ENCODE assay signal across 28 cellular contexts in the genomic region with DNA sequence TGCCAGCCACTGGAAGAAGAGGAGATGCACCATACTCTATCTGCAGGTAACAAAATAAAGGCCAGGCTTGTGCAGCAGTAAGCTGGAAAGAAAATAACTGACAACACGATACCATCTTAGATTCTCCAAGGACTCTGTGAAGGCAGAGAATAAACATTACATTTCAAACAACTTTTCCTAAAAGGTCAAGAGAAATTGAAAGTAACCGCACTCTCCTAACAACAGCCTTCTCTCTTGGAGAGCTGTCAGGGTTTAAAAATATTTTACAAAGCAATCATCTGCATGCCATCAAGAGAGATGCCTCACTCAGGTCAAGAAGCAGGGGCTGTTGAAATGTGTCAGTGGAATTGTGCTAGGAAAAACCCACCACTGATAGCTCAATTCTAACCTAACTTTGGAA. TPM values are rescaled to one million over a fixed set of nuclear protein-coding genes. Genes with fewer than 3 reads are reported as not detected.
DNase-seq lines count a peak whose midpoint lies in the region; ATAC-seq and TF ChIP-seq lines count a peak whose summit lies in the region.
"Had no signal": no experiment of that assay in that cellular context is flagged by ENCODE, and none has a peak within 500 bp of the region (broad histone marks: within the 10 kb centered on the region; RNA-seq: fewer than 3 reads in every experiment).

No MANE protein-coding gene starts in this region.

- no peaks in the 10 kb centered on the region for H3K36me3 Mint-ChIP-seq in activated CD4-positive, alpha-beta T cell treated with anti-CD3 and anti-CD28 coated beads, Interleukin-2, amount 10 ng/mL, durations not matched to agents 24 days and 14 days (ENCODE audit: low read depth)

- H3K4me1 Mint-ChIP-seq in activated CD4-positive, alpha-beta T cell treated with anti-CD3 and anti-CD28 coated beads, Interleukin-2, amount 10 ng/mL, durations not matched to agents 24 days and 14 days = no peaks in the 10 kb centered on the region
- H3K4me1 Mint-ChIP-seq: CD4-positive, alpha-beta memory T cell had no signal

- H3K36me3 ChIP-seq in heart right ventricle (no peaks in the 10 kb centered on the region), osteoblast (ENCODE audit: insufficient read depth, low read length) (no peaks in the 10 kb centered on the region), uterus (no peaks in the 10 kb centered on the region)

- H3K79me2 ChIP-seq in osteoblast (ENCODE audit: insufficient read depth, low read length) = no peaks in the 10 kb centered on the region

- H3K4me3 ChIP-seq in right cardiac atrium (ENCODE audit: low read length) = no peak overlapping the region
- no peak overlapping the region for H3K4me3 ChIP-seq in heart right ventricle
- no peak overlapping the region for H3K4me3 ChIP-seq in osteoblast (ENCODE audit: insufficient read depth, low read length)
- H3K4me3 ChIP-seq in uterus = no peak overlapping the region
- H3K4me3 ChIP-seq: A549, GM23248 had no signal

- H3K4me2 ChIP-seq in osteoblast (ENCODE audit: insufficient read depth, low read length) = peak overlapping the region; percentile 60
- H3K4me2 ChIP-seq: A549, SK-N-SH had no signal

- H3K9me3 Mint-ChIP-seq in activated CD4-positive, alpha-beta T cell treated with anti-CD3 and anti-CD28 coated beads, Interleukin-2, amount 10 ng/mL, durations not matched to agents 24 days and 14 days = peaks cover 7% of the 10 kb centered on the region

- no peak for TF ChIP-seq POLR2A in uterus (IDR thresholded peaks at IDR 0.05)

- H3K4me3 Mint-ChIP-seq in activated CD4-positive, alpha-beta T cell treated with anti-CD3 and anti-CD28 coated beads, Interleukin-2, amount 10 ng/mL, durations not matched to agents 24 days and 14 days = no peak overlapping the region
- H3K4me3 Mint-ChIP-seq: CD4-positive, alpha-beta memory T cell had no signal

- H3K27me3 Mint-ChIP-seq in activated CD4-positive, alpha-beta T cell treated with anti-CD3 and anti-CD28 coated beads, Interleukin-2, amount 10 ng/mL, durations not matched to agents 24 days and 14 days = no peaks in the 10 kb centered on the region
- H3K27me3 Mint-ChIP-seq: CD4-positive, alpha-beta memory T cell had no signal

- H3K27ac Mint-ChIP-seq in activated CD4-positive, alpha-beta T cell treated with anti-CD3 and anti-CD28 coated beads, Interleukin-2, amount 10 ng/mL, durations not matched to agents 24 days and 14 days = no peak overlapping the region

- intact Hi-C loops in right cardiac atrium (cut with DNase I) = no loop called here
- intact Hi-C loops in heart right ventricle (cut with DNase I) = loop anchor here in 1 of 10 donors (5.0 kb wide), 1 partner anchor 701 kb away; no protein-coding TSS in a partner anchor
- intact Hi-C loops in uterus (cut with DNase I; ENCODE audit: low total_unique reads) = no loop called here
- intact Hi-C loops in activated CD4-positive, alpha-beta T cell treated with anti-CD3 and anti-CD28 coated beads, Interleukin-2, amount 10 ng/mL, durations not matched to agents 24 days and 14 days (cut with micrococcal nuclease) = no loop called here

- 46% methylated on average over 2 of the region's 2 CpGs for WGBS in right cardiac atrium
- 45 to 53% methylated on average over 2 of the region's 2 CpGs for WGBS in heart right ventricle, 2 donors

- no peaks in the 10 kb centered on the region for H4K20me1 ChIP-seq in osteoblast (ENCODE audit: insufficient read depth, low read length)

- ATAC-seq in right cardiac atrium (no peak), heart right ventricle (no peak), HG03045 (IDR thresholded peaks at IDR 0.05; ENCODE audit: unreplicated experiment) (no peak), HG02623 (IDR thresholded peaks at IDR 0.05; ENCODE audit: unreplicated experiment) (no peak)
- ATAC-seq: Panc1 had no signal

- H3K27ac ChIP-seq in right cardiac atrium (ENCODE audit: low read length) (peak overlapping the region; percentile 91), heart right ventricle (peak overlapping the region in 5 of 10 donors; percentile 7 to 47 (median 35)), osteoblast (ENCODE audit: low read depth, low read length) (no peak overlapping the region), uterus (peak overlapping the region; percentile 37 to 62)
- H3K27ac ChIP-seq: A549, GM23248, HL-60, RWPE1 had no signal

- peak overlapping the region; percentile 47 for H2AFZ ChIP-seq in osteoblast (ENCODE audit: low read length)
- H2AFZ ChIP-seq: GM23248 had no signal

- no peak for TF ChIP-seq CTCF in heart right ventricle (IDR thresholded peaks at IDR 0.05)
- no peak for TF ChIP-seq CTCF in osteoblast (IDR thresholded peaks at IDR 0.05; ENCODE audit: extremely low read depth, low read depth, low read length)
- no peak for TF ChIP-seq CTCF in uterus (IDR thresholded peaks at IDR 0.05)

- H3K4me1 ChIP-seq in right cardiac atrium (ENCODE audit: control insufficient read depth, insufficient read depth, low read length) (no peaks in the 10 kb centered on the region), heart right ventricle (peaks cover 0 to 20% (median 0%) of the 10 kb centered on the region in 9 donors), osteoblast (ENCODE audit: insufficient read depth, low read length) (no peaks in the 10 kb centered on the region), uterus (no peaks in the 10 kb centered on the region)
- H3K4me1 ChIP-seq: A549 had no signal

- H3K27me3 ChIP-seq in right cardiac atrium (ENCODE audit: control insufficient read depth, insufficient read depth) (no peaks in the 10 kb centered on the region), heart right ventricle (no peaks in the 10 kb centered on the region), osteoblast (ENCODE audit: insufficient read depth, low read length) (no peaks in the 10 kb centered on the region), uterus (no peaks in the 10 kb centered on the region)

- H3K9me3 ChIP-seq in right cardiac atrium (ENCODE audit: control insufficient read depth, low read length) (no peaks in the 10 kb centered on the region), heart right ventricle (peaks cover 0 to 20% (median 8%) of the 10 kb centered on the region in 11 donors), osteoblast (ENCODE audit: low read depth, low read length) (peaks cover 3% of the 10 kb centered on the region), uterus (no peaks in the 10 kb centered on the region)
- H3K9me3 ChIP-seq: SK-N-SH had no signal

- DNase-seq in right cardiac atrium (no peak), heart right ventricle (no peak), fibroblast of gingiva (ENCODE audit: low read depth) (peak; percentile 30), osteoblast (ENCODE audit: insufficient read length, low spot score, missing footprints) (peak; percentile 73), uterus (no peak)
- DNase-seq in activated CD4-positive, alpha-beta T cell treated with anti-CD3 and anti-CD28 coated beads, Interleukin-2, amount 10 ng/mL, durations not matched to agents 24 days and 14 days = no peak
- DNase-seq: CD4-positive, alpha-beta memory T cell; COR-L47; DMS53; GM23248; H7; NCI-H1048; NCI-H1417; NCI-H1694 treated with DMSO at 0.1 percent for 48 hours; NCI-H2081; NCI-H2171; NCI-H226; NCI-H510A; NCI-H69 had no signal

RNA-seq across cellular contexts. Expression of gene TTLL11, which starts 13.5 kb away (rescaled TPM):
- total RNA-seq in right cardiac atrium = 1 to 10 TPM; 3.5 to 8.6 (median 5.8) TPM
- 3.4 TPM for polyA plus RNA-seq in right cardiac atrium
- total RNA-seq in heart right ventricle = 1 to 10 TPM; 5.2 to 8.7 (median 5.9) TPM
- polyA plus RNA-seq in heart right ventricle = 1 to 10 TPM; 2.6 to 4.7 TPM
- 6.2 and 8.0 TPM in 2 replicates for total RNA-seq in osteoblast
- 10 to 100 TPM in 2 of 4 donors, 1 to 10 TPM in 2; 7.4 to 14.7 (median 11.0) TPM for total RNA-seq in uterus
- 2.4 and 2.8 TPM in 2 replicates for total RNA-seq in activated CD4-positive, alpha-beta T cell treated with anti-CD3 and anti-CD28 coated beads, Interleukin-2, amount 10 ng/mL, durations not matched to agents 24 days and 14 days

RNA-seq across cellular contexts. Expression of gene NDUFA8, which starts 53.0 kb away (rescaled TPM):
- total RNA-seq in right cardiac atrium (100 to 1,000 TPM; 210 to 307 (median 265) TPM), heart right ventricle (100 to 1,000 TPM; 222 to 327 (median 310) TPM), osteoblast (17.0 and 18.3 TPM in 2 replicates), uterus (10 to 100 TPM; 22.8 to 39.2 (median 31.4) TPM)
- polyA plus RNA-seq in right cardiac atrium (683 TPM), heart right ventricle (100 to 1,000 TPM; 371 to 739 TPM)
- total RNA-seq in activated CD4-positive, alpha-beta T cell treated with anti-CD3 and anti-CD28 coated beads, Interleukin-2, amount 10 ng/mL, durations not matched to agents 24 days and 14 days = 50.4 and 51.9 TPM in 2 replicates

RNA-seq across cellular contexts. Expression of gene MORN5, which starts 53.1 kb away (rescaled TPM):
- total RNA-seq in right cardiac atrium = not detected
- polyA plus RNA-seq in right cardiac atrium = 0.25 TPM
- total RNA-seq in heart right ventricle = not detected
- not detected for polyA plus RNA-seq in heart right ventricle
- total RNA-seq in osteoblast = 0.36 TPM in 1 of 2 replicates, not detected in the other
- total RNA-seq in uterus = 10 to 100 TPM in 1 of 4 donors, 1 to 10 TPM in 1, not detected in 2; 1.8 to 12.6 TPM
- total RNA-seq in activated CD4-positive, alpha-beta T cell treated with anti-CD3 and anti-CD28 coated beads, Interleukin-2, amount 10 ng/mL, durations not matched to agents 24 days and 14 days = not detected in 2 replicates
- total RNA-seq: CD4-positive, alpha-beta memory T cell; Daoy; GM23248; H7; OCI-LY7 had no signal
- polyA plus RNA-seq: A549; CD4-positive, alpha-beta memory T cell; GM23248; SK-N-SH had no signal

Comparison
In these comparisons a context has a peak if more than half of its experiments do, and no peak if none do; other contexts are left out.
1. DNase-seq: peak in fibroblast of gingiva (single experiment) and osteoblast (single experiment); none in right cardiac atrium (0 of 3), heart right ventricle (0 of 2), uterus (0 of 2) and activated CD4-positive, alpha-beta T cell treated with anti-CD3 and anti-CD28 coated beads, Interleukin-2, amount 10 ng/mL, durations not matched to agents 24 days and 14 days (single experiment).